In the genomic region with DNA sequence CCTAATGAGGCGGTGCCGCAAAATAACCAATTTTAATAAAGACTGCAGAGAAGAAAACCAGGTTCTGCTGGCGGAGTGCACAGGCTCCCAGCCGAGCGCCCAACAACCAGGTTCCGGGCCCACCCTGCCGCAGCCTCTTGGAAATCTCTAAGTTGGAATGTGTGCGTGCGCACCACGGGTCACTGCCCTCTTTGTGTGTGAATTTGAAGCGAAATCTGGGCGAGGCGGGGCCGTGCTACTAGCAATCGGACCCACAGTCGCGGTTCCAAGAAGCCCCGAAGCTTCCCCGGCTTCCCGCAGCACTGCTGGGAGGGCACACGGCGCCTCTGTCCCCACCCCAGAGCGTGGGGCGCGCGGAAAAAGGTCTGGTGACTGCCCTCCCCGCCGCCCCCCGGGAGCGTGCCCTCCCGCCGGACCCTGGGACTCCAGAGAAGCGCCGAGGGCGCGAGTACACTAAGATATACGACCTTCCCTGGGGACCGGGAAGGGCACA, we compare ENCODE assay signal across 1 cellular context.
TF ChIP-seq lines count a peak whose summit lies in the region.

No MANE protein-coding gene starts in this region.

TF ChIP-seq in H1, 55 proteins besides CTCF, POLR2A, EP300 and RAD21 (continued from another document):
- peak; percentile 97 for TF ChIP-seq CHD7 (IDR thresholded peaks at IDR 0.05; ENCODE audit: insufficient replicate concordance, low read length)
- TF ChIP-seq TEAD4 (IDR thresholded peaks at IDR 0.05; ENCODE audit: low read depth, low read length) = peak; percentile 58
- TF ChIP-seq, protein P1, sequence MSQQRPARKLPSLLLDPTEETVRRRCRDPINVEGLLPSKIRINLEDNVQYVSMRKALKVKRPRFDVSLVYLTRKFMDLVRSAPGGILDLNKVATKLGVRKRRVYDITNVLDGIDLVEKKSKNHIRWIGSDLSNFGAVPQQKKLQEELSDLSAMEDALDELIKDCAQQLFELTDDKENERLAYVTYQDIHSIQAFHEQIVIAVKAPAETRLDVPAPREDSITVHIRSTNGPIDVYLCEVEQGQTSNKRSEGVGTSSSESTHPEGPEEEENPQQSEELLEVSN (IDR thresholded peaks at IDR 0.05) = peak; percentile 28; the same call in 1 of the 2 replicates
